Comparison of ENCODE assay signal across 8 cellular contexts in genomic region chr3:49018707-49019006, GRCh38. TPM values are rescaled to one million over a fixed set of nuclear protein-coding genes. Genes with fewer than 3 reads are reported as not detected.
DNase-seq lines count a peak whose midpoint lies in the region; ATAC-seq and TF ChIP-seq lines count a peak whose summit lies in the region.

No MANE protein-coding gene starts in this region.

- WGBS in body of pancreas, 2 donors = 2% methylated on average over 18 of the region's 18 CpGs

- peaks cover 24% of the 10 kb centered on the region for H3K36me3 Mint-ChIP-seq in stimulated activated naive CD8-positive, alpha-beta T cell treated with anti-CD3 and anti-CD28 coated beads, Interleukin-15, Interleukin-2, amounts not matched to agents 100 ng/mL and 50 ng/mL, for 24 hours (ENCODE audit: low read depth)
- H3K36me3 Mint-ChIP-seq in mesothelial cell of epicardium = peaks cover 15% of the 10 kb centered on the region

- H3K27ac Mint-ChIP-seq in stimulated activated naive CD8-positive, alpha-beta T cell treated with anti-CD3 and anti-CD28 coated beads, Interleukin-15, Interleukin-2, amounts not matched to agents 100 ng/mL and 50 ng/mL, for 24 hours = peak overlapping the region; percentile 88
- H3K27ac Mint-ChIP-seq in mesothelial cell of epicardium = peak overlapping the region; percentile 93

- no peak for DNase-seq in stimulated activated naive CD8-positive, alpha-beta T cell treated with anti-CD3 and anti-CD28 coated beads, Interleukin-15, Interleukin-2, amounts not matched to agents 100 U/mL and 50 U/mL, for 24 hours
- no peak for DNase-seq in body of pancreas
- no peak for DNase-seq in mesothelial cell of epicardium (ENCODE audit: low spot score in 2 of 2, unreplicated experiment in 2 of 2)
- DNase-seq in hippocampal formation (lab: John Stamatoyannopoulos, UW) = no peak
- DNase-seq in DMS79 treated with DMSO at 0.1 percent for 48 hours (lab: John Stamatoyannopoulos, UW) = no peak
- DNase-seq in GM03348 (ENCODE audit: low spot score) = no peak
- no peak for DNase-seq in GM10248 (ENCODE audit: extremely low spot score)

- CTCF ChIA-PET in GM10248 (lab: Yijun Ruan, JAX) = interaction anchor here (0.7 to 8.3 kb wide), 3 partner anchors 9 to 31 kb away, joined by 4 to 131 read pairs (median 8); partner anchors contain the start of genes P4HTM and WDR6

- H3K27me3 ChIP-seq in body of pancreas = no peaks in the 10 kb centered on the region

- H3K27ac ChIP-seq in body of pancreas = peak overlapping the region; percentile 62 to 87 (median 72)

- TF ChIP-seq CTCF in body of pancreas (IDR thresholded peaks at IDR 0.05) (no peak), mesothelial cell of epicardium (IDR thresholded peaks at IDR 0.05; ENCODE audit: unreplicated experiment) (no peak), GM10248 (IDR thresholded peaks at IDR 0.05; ENCODE audit: control extremely low read depth, extremely low read depth, low read depth, missing control alignments) (no peak)

- H3K4me1 ChIP-seq in body of pancreas = peaks cover 52% of the 10 kb centered on the region

- peak overlapping the region; percentile 75 to 86 for H3K4me3 ChIP-seq in body of pancreas

- peaks cover 0 to 13% of the 10 kb centered on the region in 2 donors for H3K36me3 ChIP-seq in body of pancreas (replicated peaks in 1 of 2; ENCODE audit: insufficient read depth in 1 of 2, low read depth in 2 of 2)

- intact Hi-C loops in body of pancreas (cut with DNase I) = no loop called here

- H3K9me3 Mint-ChIP-seq in stimulated activated naive CD8-positive, alpha-beta T cell treated with anti-CD3 and anti-CD28 coated beads, Interleukin-15, Interleukin-2, amounts not matched to agents 100 ng/mL and 50 ng/mL, for 24 hours = no peaks in the 10 kb centered on the region
- no peaks in the 10 kb centered on the region for H3K9me3 Mint-ChIP-seq in mesothelial cell of epicardium

- H3K9me3 ChIP-seq in body of pancreas = no peaks in the 10 kb centered on the region

- H3K27me3 Mint-ChIP-seq in stimulated activated naive CD8-positive, alpha-beta T cell treated with anti-CD3 and anti-CD28 coated beads, Interleukin-15, Interleukin-2, amounts not matched to agents 100 ng/mL and 50 ng/mL, for 24 hours = no peaks in the 10 kb centered on the region
- H3K27me3 Mint-ChIP-seq in mesothelial cell of epicardium (ENCODE audit: low read depth) = no peaks in the 10 kb centered on the region

- peak overlapping the region; percentile 91 for H3K4me3 Mint-ChIP-seq in stimulated activated naive CD8-positive, alpha-beta T cell treated with anti-CD3 and anti-CD28 coated beads, Interleukin-15, Interleukin-2, amounts not matched to agents 100 ng/mL and 50 ng/mL, for 24 hours
- peak overlapping the region; percentile 94 for H3K4me3 Mint-ChIP-seq in mesothelial cell of epicardium

- peaks cover 37% of the 10 kb centered on the region for H3K4me1 Mint-ChIP-seq in stimulated activated naive CD8-positive, alpha-beta T cell treated with anti-CD3 and anti-CD28 coated beads, Interleukin-15, Interleukin-2, amounts not matched to agents 100 ng/mL and 50 ng/mL, for 24 hours (ENCODE audit: low read depth)
- peaks cover 36% of the 10 kb centered on the region for H3K4me1 Mint-ChIP-seq in mesothelial cell of epicardium

- no peak for ATAC-seq in stimulated activated naive CD8-positive, alpha-beta T cell treated with anti-CD3 and anti-CD28 coated beads, Interleukin-15, Interleukin-2, amounts not matched to agents 100 U/mL and 50 U/mL, for 24 hours
- ATAC-seq in body of pancreas = no peak

- peak in 1 of 3 donors; percentile 31 for TF ChIP-seq POLR2A in body of pancreas (IDR thresholded peaks at IDR 0.05)

- POLR2A ChIA-PET in GM10248 (lab: Yijun Ruan, JAX) = interaction anchor here (0.6 to 4.2 kb wide), 6 partner anchors 9 to 75 kb away, joined by 3 to 28 read pairs (median 6); partner anchors contain the start of genes IMPDH2, QRICH1 and WDR6

RNA-seq across cellular contexts. Expression of gene DALRD3, which starts 0.3 kb away (rescaled TPM):
- total RNA-seq in body of pancreas (10 to 100 TPM; 67.6 to 72.6 TPM), mesothelial cell of epicardium (22.1 to 24.2 TPM (median 23.4 TPM) in 3 replicates)

RNA-seq across cellular contexts. Expression of gene NDUFAF3, which starts 3.3 kb away (rescaled TPM):
- total RNA-seq in body of pancreas (10 to 100 TPM; 25.7 to 55.0 TPM), mesothelial cell of epicardium (61.4 to 63.4 TPM (median 62.0 TPM) in 3 replicates)

RNA-seq across cellular contexts. Expression of gene IMPDH2, which starts 10.5 kb away (rescaled TPM):
- total RNA-seq in body of pancreas (100 to 1,000 TPM in 1 of 2 donors, 10 to 100 TPM in 1; 92.6 to 166 TPM), mesothelial cell of epicardium (207 to 217 TPM (median 216 TPM) in 3 replicates)

RNA-seq across cellular contexts. Expression of gene WDR6, which starts 11.5 kb away (rescaled TPM):
- total RNA-seq in body of pancreas (100 to 1,000 TPM; 109 to 136 TPM), mesothelial cell of epicardium (384 to 409 TPM (median 396 TPM) in 3 replicates)

RNA-seq across cellular contexts. Expression of gene P4HTM, which starts 28.6 kb away (rescaled TPM):
- 10 to 100 TPM; 72.9 to 73.8 TPM for total RNA-seq in body of pancreas
- total RNA-seq in mesothelial cell of epicardium = 57.9 to 59.9 TPM (median 58.4 TPM) in 3 replicates
